Comparison of ENCODE assay signal across 8 cellular contexts in the genomic region with DNA sequence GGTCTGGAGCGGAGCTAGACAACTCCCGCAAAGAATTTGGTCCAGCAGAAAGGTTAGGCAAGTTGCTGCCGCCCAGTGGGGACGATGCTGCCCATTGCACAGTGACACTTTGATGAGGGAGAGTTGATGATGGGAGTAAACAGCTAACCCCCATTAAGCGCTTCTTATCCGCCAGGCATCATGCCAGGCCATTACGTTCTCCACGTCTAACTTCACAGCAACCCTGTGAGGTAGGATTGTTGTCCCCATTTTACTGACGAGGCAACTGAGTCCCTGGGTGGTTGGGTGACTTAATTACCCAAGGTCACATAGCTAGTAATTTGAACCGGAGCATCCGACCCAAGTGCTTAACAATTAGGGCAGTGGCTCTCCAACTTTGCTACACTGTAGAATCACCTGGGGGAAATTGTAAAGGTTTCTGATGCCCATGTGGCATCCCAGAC. TPM values are rescaled to one million over a fixed set of nuclear protein-coding genes. Genes with fewer than 3 reads are reported as not detected.
DNase-seq lines count a peak whose midpoint lies in the region; ATAC-seq and TF ChIP-seq lines count a peak whose summit lies in the region.

No MANE protein-coding gene starts in this region.

- peak; percentile 17; the same call in 1 of the 2 replicates for TF ChIP-seq CTCF in BE2C (IDR thresholded peaks at IDR 0.05; ENCODE audit: low read depth, low read length)
- peak; percentile 34; the same call in 1 of the 2 replicates for TF ChIP-seq CTCF in VCaP (conservative IDR thresholded peaks at IDR 0.05)
- TF ChIP-seq CTCF in glutamatergic neuron (IDR thresholded peaks at IDR 0.05; ENCODE audit: partially characterized antibody, unreplicated experiment), result no peak
- no peak for TF ChIP-seq CTCF in gastrocnemius medialis (IDR thresholded peaks at IDR 0.05 in 4 of 5, conservative IDR thresholded peaks at IDR 0.05 in 1 of 5)

- peak overlapping the region; percentile 91 for H3K4me3 Mint-ChIP-seq in glutamatergic neuron (ENCODE audit: unreplicated experiment)

- H3K9me3 ChIP-seq in BE2C (no peaks in the 10 kb centered on the region), gastrocnemius medialis (no peaks in the 10 kb centered on the region)

- peak; percentile 53 for DNase-seq in BE2C
- DNase-seq in HCEC 1CT, result peak; percentile 28
- DNase-seq in glutamatergic neuron, result no peak
- DNase-seq in gastrocnemius medialis, result no peak

- no peak for TF ChIP-seq POLR2A in gastrocnemius medialis (IDR thresholded peaks at IDR 0.05)
- no peak for TF ChIP-seq POLR2A in GM18505 (IDR thresholded peaks at IDR 0.05; ENCODE audit: borderline replicate concordance, extremely low read depth, insufficient read depth, insufficient read length)

- H3K4me3 ChIP-seq in BE2C (ENCODE audit: low read depth, low read length) (peak overlapping the region; percentile 87), gastrocnemius medialis (peak overlapping the region; percentile 72 to 86 (median 84))

- H3K27ac Mint-ChIP-seq in glutamatergic neuron (ENCODE audit: unreplicated experiment), result peak overlapping the region; percentile 43

- H3K4me1 Mint-ChIP-seq in glutamatergic neuron (ENCODE audit: low read depth, unreplicated experiment), result peaks cover 10% of the 10 kb centered on the region

- H3K27ac ChIP-seq in VCaP (peak overlapping the region; percentile 87), gastrocnemius medialis (peak overlapping the region; percentile 72 to 90 (median 84))

- peaks cover 9% of the 10 kb centered on the region for H3K9me3 Mint-ChIP-seq in glutamatergic neuron (ENCODE audit: unreplicated experiment)

- ATAC-seq in gastrocnemius medialis (peak in 1 of 2 donors; percentile 17), GM18858 (IDR thresholded peaks at IDR 0.05; ENCODE audit: unreplicated experiment) (no peak), GM18505 (IDR thresholded peaks at IDR 0.05; ENCODE audit: unreplicated experiment) (no peak), GM19452 (IDR thresholded peaks at IDR 0.05; ENCODE audit: unreplicated experiment) (no peak)

- H3K27me3 Mint-ChIP-seq in glutamatergic neuron (ENCODE audit: unreplicated experiment), result peaks cover 4% of the 10 kb centered on the region

- no peaks in the 10 kb centered on the region for H3K36me3 Mint-ChIP-seq in glutamatergic neuron (ENCODE audit: unreplicated experiment)

- in situ Hi-C loops in gastrocnemius medialis (cut with MboI; ENCODE audit: low sequenced_read_pairs in 4 of 4), result no loop called here

- H3K4me1 ChIP-seq in BE2C (no peaks in the 10 kb centered on the region), gastrocnemius medialis (peaks cover 25 to 31% of the 10 kb centered on the region in 2 donors)

- intact Hi-C loops in gastrocnemius medialis (cut with DNase I; ENCODE audit: low total_unique reads), result no loop called here

- H3K27me3 ChIP-seq in BE2C (no peaks in the 10 kb centered on the region), gastrocnemius medialis (no peaks in the 10 kb centered on the region)

- H3K36me3 ChIP-seq in BE2C, result no peaks in the 10 kb centered on the region; the same call in 1 of the 2 replicates
- H3K36me3 ChIP-seq in gastrocnemius medialis, result no peaks in the 10 kb centered on the region

RNA-seq across cellular contexts. Expression of a gene that starts 0.7 kb away (rescaled TPM):
- polyA plus RNA-seq in BE2C (2012; ENCODE audit: insufficient read depth, insufficient read length, low read depth), result 25.5 TPM
- total RNA-seq in glutamatergic neuron (ENCODE audit: unreplicated experiment) (54.6 TPM), gastrocnemius medialis (10 to 100 TPM; 23.2 to 28.8 (median 26.0) TPM)

RNA-seq across cellular contexts. Expression of a gene that starts 38.2 kb away (rescaled TPM):
- 150 TPM for polyA plus RNA-seq in BE2C (2012; ENCODE audit: insufficient read depth, insufficient read length, low read depth)
- total RNA-seq in glutamatergic neuron (ENCODE audit: unreplicated experiment) (33.0 TPM), gastrocnemius medialis (10 to 100 TPM in 1 of 4 donors, 1 to 10 TPM in 3; 6.0 to 12.2 (median 8.7) TPM)

Comparison
In these comparisons a context has a peak if more than half of its experiments do, and no peak if none do; other contexts are left out.
1. DNase-seq: peak in BE2C (single experiment) and HCEC 1CT (single experiment); none in glutamatergic neuron (single experiment) and gastrocnemius medialis (0 of 2).
2. CTCF ChIP-seq: peak in BE2C (single experiment) and VCaP (single experiment); none in glutamatergic neuron (single experiment) and gastrocnemius medialis (0 of 5).